27 cellular contexts compared by ENCODE assay signal in genomic region chr3:134576426-134576825, GRCh38.
"Had no signal": no experiment of that assay in that cellular context is flagged by ENCODE, and none has a peak within 500 bp of the region (broad histone marks: within the 10 kb centered on the region; RNA-seq: fewer than 3 reads in every experiment).

No MANE protein-coding gene starts in this region.

- H3K27ac Mint-ChIP-seq: activated CD8-positive, alpha-beta memory T cell treated with anti-CD3 and anti-CD28 coated beads, Interleukin-2, amount 10 ng/mL, durations not matched to agents 7 days and 5 days; activated CD8-positive, alpha-beta T cell treated with anti-CD3 and anti-CD28 coated beads for 36 hours; activated naive CD4-positive, alpha-beta T cell treated with anti-CD3 and anti-CD28 coated beads, Interleukin-2, amount 50 U/mL, for 72 hours; activated T-helper 2 cell treated with anti-CD3 and anti-CD28 coated beads, Interferon-gamma antibody, Interleukin-2, Interleukin-4, amounts not matched to agents 10 μg/mL and 5 μg/mL and 100 μg/mL, durations not matched to agents 14 hours and 24 hours and 36 hours; dendritic cell treated with granulocyte-macrophage colony-stimulating factor and Interleukin-4, amounts not matched to agents 40 ng/mL and 50 ng/mL, for 4 days; endodermal cell; mesothelial cell of epicardium; naive thymus-derived CD4-positive, alpha-beta T cell had no signal

- H3K27me3 ChIP-seq: breast epithelium, heart left ventricle, left lung, right lobe of liver had no signal

- FAIRE-seq: urothelium cell line had no signal

- H3K36me3 Mint-ChIP-seq: activated CD8-positive, alpha-beta memory T cell treated with anti-CD3 and anti-CD28 coated beads, Interleukin-2, amount 10 ng/mL, durations not matched to agents 7 days and 5 days; mesothelial cell of epicardium had no signal

- H3K9me3 Mint-ChIP-seq: activated CD8-positive, alpha-beta T cell treated with anti-CD3 and anti-CD28 coated beads for 36 hours; dendritic cell treated with granulocyte-macrophage colony-stimulating factor and Interleukin-4, amounts not matched to agents 40 ng/mL and 50 ng/mL, for 4 days had no signal

- H3K9me3 ChIP-seq: right lobe of liver, thoracic aorta had no signal

- H3K4me3 ChIP-seq: breast epithelium, heart left ventricle, left lung, lung, right lobe of liver, thoracic aorta had no signal

- ATAC-seq: activated CD8-positive, alpha-beta memory T cell treated with anti-CD3 and anti-CD28 coated beads, Interleukin-2, amount 10 ng/mL, durations not matched to agents 7 days and 5 days; activated CD8-positive, alpha-beta T cell treated with anti-CD3 and anti-CD28 coated beads for 36 hours; activated naive CD4-positive, alpha-beta T cell treated with anti-CD3 and anti-CD28 coated beads, Interleukin-2, amount 50 U/mL, for 72 hours; esophagus mucosa; heart left ventricle; left lung; naive thymus-derived CD4-positive, alpha-beta T cell; right lobe of liver; stimulated activated naive CD8-positive, alpha-beta T cell treated with anti-CD3 and anti-CD28 coated beads, Interleukin-15, Interleukin-2, amounts not matched to agents 100 U/mL and 50 U/mL, for 24 hours had no signal

- H3K36me3 ChIP-seq: breast epithelium, heart left ventricle, left lung, right lobe of liver, thoracic aorta had no signal

- H3K27me3 Mint-ChIP-seq: activated CD8-positive, alpha-beta memory T cell treated with anti-CD3 and anti-CD28 coated beads, Interleukin-2, amount 10 ng/mL, durations not matched to agents 7 days and 5 days; activated CD8-positive, alpha-beta T cell treated with anti-CD3 and anti-CD28 coated beads for 36 hours; dendritic cell treated with granulocyte-macrophage colony-stimulating factor and Interleukin-4, amounts not matched to agents 40 ng/mL and 50 ng/mL, for 4 days; naive thymus-derived CD4-positive, alpha-beta T cell had no signal

- H3K4me3 Mint-ChIP-seq: activated CD8-positive, alpha-beta memory T cell treated with anti-CD3 and anti-CD28 coated beads, Interleukin-2, amount 10 ng/mL, durations not matched to agents 7 days and 5 days; activated CD8-positive, alpha-beta T cell treated with anti-CD3 and anti-CD28 coated beads for 36 hours; dendritic cell treated with granulocyte-macrophage colony-stimulating factor and Interleukin-4, amounts not matched to agents 40 ng/mL and 50 ng/mL, for 4 days; endodermal cell; mesothelial cell of epicardium; naive thymus-derived CD4-positive, alpha-beta T cell had no signal

- DNase-seq: activated CD4-positive, alpha-beta T cell treated with anti-CD3 and anti-CD28 coated beads, Interleukin-2, amount 50 U/mL, for 1 hour; activated CD4-positive, CD25-positive, alpha-beta regulatory T cell treated with anti-CD3 and anti-CD28 coated beads, Interleukin-2, amount 50 U/mL, for 72 hours; activated CD8-positive, alpha-beta memory T cell treated with anti-CD3 and anti-CD28 coated beads, Interleukin-2, amount 10 ng/mL, durations not matched to agents 7 days and 5 days; activated CD8-positive, alpha-beta T cell treated with anti-CD3 and anti-CD28 coated beads for 36 hours; activated naive CD4-positive, alpha-beta T cell; activated T-cell treated with anti-CD3 and anti-CD28 coated beads, Interleukin-2, amount 50 U/mL, for 48 hours; central memory CD4-positive, alpha-beta T cell; endodermal cell; foreskin fibroblast; heart left ventricle; left lung; naive thymus-derived CD4-positive, alpha-beta T cell; right lobe of liver; stimulated activated CD4-positive, alpha-beta T cell treated with anti-CD3 and anti-CD28 coated beads, Interleukin-12 subunit alpha, Interleukin-12 subunit beta, amount 100 ng/mL, for 4 hours; stimulated activated CD4-positive, alpha-beta T cell treated with anti-CD3 and anti-CD28 coated beads, Interleukin-4, amount 100 ng/mL, for 1 hour; stimulated activated naive CD8-positive, alpha-beta T cell treated with anti-CD3 and anti-CD28 coated beads, Interleukin-15, Interleukin-2, amounts not matched to agents 100 U/mL and 50 U/mL, for 24 hours; T-helper 2 cell; trophoblast cell had no signal

- H3K4me1 ChIP-seq: breast epithelium, heart left ventricle, left lung, right lobe of liver had no signal

- H3K4me1 Mint-ChIP-seq: endodermal cell; naive thymus-derived CD4-positive, alpha-beta T cell had no signal

- H3K27ac ChIP-seq: breast epithelium, heart left ventricle, left lung, right lobe of liver, thoracic aorta had no signal
